In the genomic region with DNA sequence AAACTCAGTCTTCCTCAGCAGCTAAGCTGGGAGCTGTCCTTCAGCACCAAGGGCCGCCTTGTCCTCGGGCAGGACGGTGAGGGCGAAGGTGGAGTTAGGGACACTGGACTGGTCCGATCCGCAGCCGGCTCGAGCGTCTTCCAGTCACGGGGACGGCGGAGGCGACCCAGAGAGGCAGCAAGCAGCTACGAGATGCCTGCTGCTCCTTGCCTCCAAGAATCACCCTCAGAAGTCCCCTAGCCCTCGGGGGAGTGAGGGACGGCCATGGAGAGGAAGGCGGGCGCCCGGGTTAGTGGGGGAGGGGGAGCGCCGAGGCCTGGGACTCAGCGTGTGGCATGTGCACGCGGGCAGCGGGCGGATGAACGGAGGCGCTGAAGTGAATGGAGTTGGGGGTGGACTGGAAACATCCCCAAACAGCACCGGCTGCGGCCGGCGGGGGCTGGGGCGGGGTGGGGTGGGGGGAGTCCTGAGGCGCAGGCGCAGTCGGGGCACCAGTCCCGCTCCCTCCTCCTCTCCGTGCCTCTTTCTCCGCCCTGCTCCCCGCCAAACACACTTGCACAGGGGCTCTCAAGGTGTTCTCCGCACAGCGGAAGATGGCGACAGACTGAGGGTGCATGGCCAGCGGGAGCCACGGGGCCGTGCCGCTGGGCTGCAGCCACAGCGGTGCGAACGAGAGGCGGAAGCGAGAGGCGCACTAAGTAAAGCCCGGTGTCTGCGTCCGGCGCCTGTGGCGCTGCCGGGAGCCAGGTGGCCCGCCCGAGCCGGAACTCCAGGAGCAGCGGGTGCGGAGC, we compare ENCODE assay signal across 7 cellular contexts. TPM values are rescaled to one million over a fixed set of nuclear protein-coding genes. Genes with fewer than 3 reads are reported as not detected.
DNase-seq lines count a peak whose midpoint lies in the region; ATAC-seq and TF ChIP-seq lines count a peak whose summit lies in the region.

Gene NALF2 (plus strand): TSS at position 492 of the 791 bp plus-strand sequence. CDS start 957 bp downstream, outside the sequence.

- H3K36me3 ChIP-seq in upper lobe of right lung = no peaks in the 10 kb centered on the region

- no peaks in the 10 kb centered on the region for H3K9me3 ChIP-seq in upper lobe of right lung

- no peaks in the 10 kb centered on the region for H3K36me3 Mint-ChIP-seq in activated T-cell treated with anti-CD3 and anti-CD28 coated beads, Interleukin-2, amount 50 U/mL, for 4 hours (ENCODE audit: insufficient read depth)
- H3K36me3 Mint-ChIP-seq in nephron progenitor cell (ENCODE audit: low read depth) = no peaks in the 10 kb centered on the region

- H3K9me3 Mint-ChIP-seq in activated T-cell treated with anti-CD3 and anti-CD28 coated beads, Interleukin-2, amount 50 U/mL, for 4 hours = no peaks in the 10 kb centered on the region
- H3K9me3 Mint-ChIP-seq in nephron progenitor cell = peaks cover 16% of the 10 kb centered on the region

- H3K4me3 Mint-ChIP-seq in activated T-cell treated with anti-CD3 and anti-CD28 coated beads, Interleukin-2, amount 50 U/mL, for 4 hours = peak within 1 kb of the TSS; percentile 73
- peak within 1 kb of the TSS; percentile 81 for H3K4me3 Mint-ChIP-seq in nephron progenitor cell

- TF ChIP-seq CTCF in fibroblast of the aortic adventitia (IDR thresholded peaks at IDR 0.05; ENCODE audit: insufficient read depth, low read length) (no peak), nephron progenitor cell (IDR thresholded peaks at IDR 0.05) (no peak), upper lobe of right lung (IDR thresholded peaks at IDR 0.05) (no peak)

- peaks cover 5% of the 10 kb centered on the region for H3K4me1 Mint-ChIP-seq in activated T-cell treated with anti-CD3 and anti-CD28 coated beads, Interleukin-2, amount 50 U/mL, for 4 hours (ENCODE audit: low read depth)
- no peaks in the 10 kb centered on the region for H3K4me1 Mint-ChIP-seq in nephron progenitor cell

- peak within 1 kb of the TSS; percentile 13 for H3K4me3 ChIP-seq in fibroblast of the aortic adventitia (ENCODE audit: low read depth, low read length)
- H3K4me3 ChIP-seq in upper lobe of right lung = peak within 1 kb of the TSS; percentile 43

- H3K27me3 Mint-ChIP-seq in activated T-cell treated with anti-CD3 and anti-CD28 coated beads, Interleukin-2, amount 50 U/mL, for 4 hours (ENCODE audit: low read depth) = peaks cover 26% of the 10 kb centered on the region
- peaks cover 38% of the 10 kb centered on the region for H3K27me3 Mint-ChIP-seq in nephron progenitor cell (ENCODE audit: low read depth, poor library complexity)

- H3K27me3 ChIP-seq in upper lobe of right lung = peaks cover 15% of the 10 kb centered on the region

- DNase-seq in NCI-H2081 treated with DMSO at 0.1 percent for 48 hours (lab: John Stamatoyannopoulos, UW) (peak; percentile 8), fibroblast of the aortic adventitia (ENCODE audit: low read depth) (peak; percentile 18), nephron progenitor cell (peak; percentile 83), upper lobe of right lung (peak; percentile 75), OCI-M1 (lab: John Stamatoyannopoulos, UW) (no peak)
- no peak for DNase-seq in activated T-cell treated with anti-CD3 and anti-CD28 coated beads, Interleukin-2, amount 50 U/mL, for 4 hours

- no peaks in the 10 kb centered on the region for H3K4me1 ChIP-seq in upper lobe of right lung

- peak; percentile 60 for ATAC-seq in GM19351 (IDR thresholded peaks at IDR 0.05; ENCODE audit: unreplicated experiment)
- peak; percentile 62 to 65 for ATAC-seq in activated T-cell treated with anti-CD3 and anti-CD28 coated beads, Interleukin-2, amount 50 U/mL, for 4 hours
- ATAC-seq in upper lobe of right lung = peak; percentile 85

- no peak within 1 kb of the TSS for H3K27ac Mint-ChIP-seq in nephron progenitor cell

- no peak within 1 kb of the TSS for H3K27ac ChIP-seq in upper lobe of right lung

- intact Hi-C loops in upper lobe of right lung (cut with DNase I) = no loop called here

RNA-seq across cellular contexts. Expression of gene NALF2, which starts in this region (rescaled TPM):
- 1 to 10 TPM in 2 of 3 donors, under 1 TPM in 1; 0.69 to 1.6 (median 1.5) TPM for total RNA-seq in activated T-cell treated with anti-CD3 and anti-CD28 coated beads, Interleukin-2, amount 50 U/mL, for 4 hours
- not detected in 2 replicates for total RNA-seq in fibroblast of the aortic adventitia (ENCODE audit: low replicate concordance)
- total RNA-seq in upper lobe of right lung = not detected

Comparison
In these comparisons a context has a peak if more than half of its experiments do, and no peak if none do; other contexts are left out.
1. Peak in DNase-seq and H3K4me3 ChIP-seq in fibroblast of the aortic adventitia; RNA of the gene not detected or under 1 TPM.
2. Peak in DNase-seq, ATAC-seq and H3K4me3 ChIP-seq in upper lobe of right lung; RNA of the gene not detected or under 1 TPM.
3. DNase-seq: peak in NCI-H2081 treated with DMSO at 0.1 percent for 48 hours (single experiment) and nephron progenitor cell (single experiment); none in activated T-cell treated with anti-CD3 and anti-CD28 coated beads, Interleukin-2, amount 50 U/mL, for 4 hours (single experiment) and OCI-M1 (single experiment).
4. Peak in every context shown above with its lines, with median percentiles within 50 percentile points of each other: ATAC-seq.